Comparison of ENCODE assay signal across 2 cellular contexts in the genomic region with DNA sequence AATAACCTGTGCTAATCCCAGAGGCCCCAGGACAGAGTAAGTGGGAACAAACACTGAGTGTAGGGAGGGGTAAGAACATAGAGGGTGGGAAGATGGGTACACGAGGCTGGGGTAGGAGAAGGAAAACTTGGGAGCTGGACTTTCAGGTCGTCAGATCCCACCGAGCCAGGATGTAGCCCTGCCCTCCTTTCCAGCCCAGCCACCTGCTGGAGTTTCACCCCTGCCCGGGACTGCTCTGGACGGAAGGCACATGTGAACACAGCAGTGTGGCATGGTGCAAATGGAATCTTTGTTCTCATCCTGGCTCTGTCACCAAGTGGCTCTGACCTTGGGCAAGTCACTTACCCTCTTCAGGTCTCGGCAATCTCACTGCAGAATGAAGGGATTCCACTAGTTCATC.
TF ChIP-seq lines count a peak whose summit lies in the region.

No MANE protein-coding gene starts in this region.

TF ChIP-seq in H1, 55 proteins besides CTCF, POLR2A, EP300 and RAD21 (continued from another document):
- TF ChIP-seq, protein P1, sequence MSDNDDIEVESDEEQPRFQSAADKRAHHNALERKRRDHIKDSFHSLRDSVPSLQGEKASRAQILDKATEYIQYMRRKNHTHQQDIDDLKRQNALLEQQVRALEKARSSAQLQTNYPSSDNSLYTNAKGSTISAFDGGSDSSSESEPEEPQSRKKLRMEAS (IDR thresholded peaks at IDR 0.05) = no peak
- peak; percentile 25; the same call in 1 of the 2 replicates for TF ChIP-seq SP4 (IDR thresholded peaks at IDR 0.05; ENCODE audit: low read length)

TF ChIP-seq in liver, 16 proteins besides CTCF, POLR2A, EP300 and RAD21 (continued from another document):
- TF ChIP-seq HNF4G (IDR thresholded peaks at IDR 0.05) (no peak), JUND (IDR thresholded peaks at IDR 0.05) (no peak), TAF1 (conservative IDR thresholded peaks at IDR 0.05) (no peak), FOXA2 (IDR thresholded peaks at IDR 0.05) (no peak)
